17 cellular contexts compared by ENCODE assay signal in the genomic region with DNA sequence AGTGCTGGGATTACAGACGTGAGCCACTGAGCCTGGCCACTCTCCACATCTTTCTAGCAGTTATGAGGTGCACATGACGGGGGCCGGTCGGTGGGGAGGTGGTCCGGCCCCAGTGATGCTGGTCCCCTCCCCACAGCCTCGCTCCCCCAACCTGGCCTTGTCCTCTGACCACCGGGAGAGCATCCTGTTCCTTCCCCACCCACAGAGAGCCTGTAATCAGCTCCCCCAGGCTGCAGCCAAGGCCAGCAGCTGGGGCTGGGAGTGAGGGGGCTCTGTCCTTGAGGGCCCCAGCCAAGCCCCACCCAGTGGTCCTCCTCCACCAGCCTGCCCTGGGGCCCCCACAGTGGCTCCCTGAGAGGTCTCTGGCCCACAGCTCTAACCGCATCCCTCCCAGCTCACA. TPM values are rescaled to one million over a fixed set of nuclear protein-coding genes. Genes with fewer than 3 reads are reported as not detected.
DNase-seq lines count a peak whose midpoint lies in the region; ATAC-seq lines count a peak whose summit lies in the region.
"Had no signal": no experiment of that assay in that cellular context is flagged by ENCODE, and none has a peak within 500 bp of the region (broad histone marks: within the 10 kb centered on the region; RNA-seq: fewer than 3 reads in every experiment).

No MANE protein-coding gene starts in this region.

- no peak overlapping the region for H3K4me3 Mint-ChIP-seq in activated T-cell treated with anti-CD3 and anti-CD28 coated beads, Interleukin-2, amount 50 U/mL, for 72 hours
- no peak overlapping the region for H3K4me3 Mint-ChIP-seq in effector memory CD8-positive, alpha-beta T cell
- no peak overlapping the region for H3K4me3 Mint-ChIP-seq in stimulated activated memory B cell treated with anti-CD40 and anti-IgM and Interleukin-4, amounts not matched to agents 10 μg/mL and 1 μg/mL and 100 μg/mL, for 72 hours
- H3K4me3 Mint-ChIP-seq: HFFc6 had no signal

- H3K4me1 Mint-ChIP-seq in activated T-cell treated with anti-CD3 and anti-CD28 coated beads, Interleukin-2, amount 50 U/mL, for 72 hours (ENCODE audit: low read depth), result no peaks in the 10 kb centered on the region
- peaks cover 4 to 5% of the 10 kb centered on the region in 2 donors for H3K4me1 Mint-ChIP-seq in effector memory CD8-positive, alpha-beta T cell (ENCODE audit: low read depth in 2 of 2)
- H3K4me1 Mint-ChIP-seq in stimulated activated memory B cell treated with anti-CD40 and anti-IgM and Interleukin-4, amounts not matched to agents 10 μg/mL and 1 μg/mL and 100 μg/mL, for 72 hours, result no peaks in the 10 kb centered on the region

- no peak for DNase-seq in activated T-cell treated with anti-CD3 and anti-CD28 coated beads, Interleukin-2, amount 50 U/mL, for 72 hours
- no peak for DNase-seq in activated T-cell treated with anti-CD3 and anti-CD28 coated beads, Interleukin-2, amount 50 U/mL, for 1 hour
- DNase-seq in H7 (peak; percentile 55), Ammon's horn (ENCODE audit: low spot score) (no peak)
- DNase-seq in effector memory CD8-positive, alpha-beta T cell, result no peak
- DNase-seq: CD4-positive, CD25-positive, alpha-beta regulatory T cell; DMS79 treated with DMSO at 0.1 percent for 48 hours; HFFc6; IMR-90; Kasumi-1; NCI-H1105 treated with DMSO at 0.1 percent for 48 hours; NCI-H187; NCI-H446; PC-9 had no signal

- H3K4me3 ChIP-seq in H7 (ENCODE audit: insufficient read depth, low read depth, low read length), result no peak overlapping the region
- H3K4me3 ChIP-seq: A549, PC-9 had no signal

- H3K27me3 Mint-ChIP-seq in activated T-cell treated with anti-CD3 and anti-CD28 coated beads, Interleukin-2, amount 50 U/mL, for 72 hours (ENCODE audit: low read depth), result no peaks in the 10 kb centered on the region
- no peaks in the 10 kb centered on the region for H3K27me3 Mint-ChIP-seq in effector memory CD8-positive, alpha-beta T cell
- H3K27me3 Mint-ChIP-seq in stimulated activated memory B cell treated with anti-CD40 and anti-IgM and Interleukin-4, amounts not matched to agents 10 μg/mL and 1 μg/mL and 100 μg/mL, for 72 hours, result no peaks in the 10 kb centered on the region
- H3K27me3 Mint-ChIP-seq: CD4-positive, CD25-positive, alpha-beta regulatory T cell had no signal

- peaks cover 7 to 23% of the 10 kb centered on the region in 2 donors for H3K36me3 Mint-ChIP-seq in activated T-cell treated with anti-CD3 and anti-CD28 coated beads, Interleukin-2, amount 50 U/mL, for 72 hours (ENCODE audit: insufficient read depth in 2 of 2)
- H3K36me3 Mint-ChIP-seq in effector memory CD8-positive, alpha-beta T cell (ENCODE audit: insufficient read depth), result peaks cover 35% of the 10 kb centered on the region
- peaks cover 26% of the 10 kb centered on the region for H3K36me3 Mint-ChIP-seq in stimulated activated memory B cell treated with anti-CD40 and anti-IgM and Interleukin-4, amounts not matched to agents 10 μg/mL and 1 μg/mL and 100 μg/mL, for 72 hours

- ATAC-seq in activated T-cell treated with anti-CD3 and anti-CD28 coated beads, Interleukin-2, amount 50 U/mL, for 72 hours (replicated peaks in 1 of 2), result no peak
- no peak for ATAC-seq in effector memory CD8-positive, alpha-beta T cell (replicated peaks)
- peak; percentile 40 for ATAC-seq in stimulated activated memory B cell treated with anti-CD40 and anti-IgM and Interleukin-4, amounts not matched to agents 10 μg/mL and 1 μg/mL and 100 μg/mL, for 72 hours
- no peak for ATAC-seq in HG02973 (IDR thresholded peaks at IDR 0.05; ENCODE audit: unreplicated experiment)
- ATAC-seq: A549 had no signal

- no peaks in the 10 kb centered on the region for H3K9me3 Mint-ChIP-seq in activated T-cell treated with anti-CD3 and anti-CD28 coated beads, Interleukin-2, amount 50 U/mL, for 72 hours
- H3K9me3 Mint-ChIP-seq in effector memory CD8-positive, alpha-beta T cell, result no peaks in the 10 kb centered on the region
- H3K9me3 Mint-ChIP-seq in stimulated activated memory B cell treated with anti-CD40 and anti-IgM and Interleukin-4, amounts not matched to agents 10 μg/mL and 1 μg/mL and 100 μg/mL, for 72 hours, result no peaks in the 10 kb centered on the region
- H3K9me3 Mint-ChIP-seq: HFFc6 had no signal

- no peaks in the 10 kb centered on the region for H3K27me3 ChIP-seq in H7 (ENCODE audit: control insufficient read depth, insufficient read depth, low read length)

- no peaks in the 10 kb centered on the region; the same call in 1 of the 2 replicates for H3K36me3 ChIP-seq in H7 (replicated peaks; ENCODE audit: control insufficient read depth, insufficient read depth, low read length)

- peak overlapping the region; percentile 4 for H3K27ac Mint-ChIP-seq in activated T-cell treated with anti-CD3 and anti-CD28 coated beads, Interleukin-2, amount 50 U/mL, for 72 hours
- H3K27ac Mint-ChIP-seq in effector memory CD8-positive, alpha-beta T cell, result peak overlapping the region; percentile 41 to 88
- H3K27ac Mint-ChIP-seq in stimulated activated memory B cell treated with anti-CD40 and anti-IgM and Interleukin-4, amounts not matched to agents 10 μg/mL and 1 μg/mL and 100 μg/mL, for 72 hours, result peak overlapping the region; percentile 19
- H3K27ac Mint-ChIP-seq: CD4-positive, CD25-positive, alpha-beta regulatory T cell; HFFc6 had no signal

RNA-seq across cellular contexts. Expression of a gene that starts 3.0 kb away (rescaled TPM):
- 10 to 100 TPM in 1 of 2 donors, 1 to 10 TPM in 1; 6.8 to 12.5 TPM for total RNA-seq in activated T-cell treated with anti-CD3 and anti-CD28 coated beads, Interleukin-2, amount 50 U/mL, for 72 hours
- total RNA-seq in H7 (2014; rRNA removed; shearing (Covaris generic)), result 0.33 TPM in 1 of 2 replicates, not detected in the other
- total RNA-seq: HFFc6, IMR-90 had no signal

RNA-seq across cellular contexts. Expression of a gene that starts 23.4 kb away (rescaled TPM):
- 100 to 1,000 TPM; 235 to 247 TPM for total RNA-seq in activated T-cell treated with anti-CD3 and anti-CD28 coated beads, Interleukin-2, amount 50 U/mL, for 72 hours
- total RNA-seq in H7 (2014; rRNA removed; shearing (Covaris generic)), result 2.5 and 2.7 TPM in 2 replicates

RNA-seq across cellular contexts. Expression of a gene that starts 29.4 kb away (rescaled TPM):
- total RNA-seq in activated T-cell treated with anti-CD3 and anti-CD28 coated beads, Interleukin-2, amount 50 U/mL, for 72 hours, result under 1 TPM in 1 of 2 donors, not detected in 1; 0.36 TPM
- 0.73 and 1.7 TPM in 2 replicates for total RNA-seq in H7 (2014; rRNA removed; shearing (Covaris generic))
- total RNA-seq: HFFc6, IMR-90 had no signal

RNA-seq across cellular contexts. Expression of a gene that starts 35.4 kb away (rescaled TPM):
- 1,000 to 10,000 TPM; 2,983 to 3,463 TPM for total RNA-seq in activated T-cell treated with anti-CD3 and anti-CD28 coated beads, Interleukin-2, amount 50 U/mL, for 72 hours
- total RNA-seq in H7 (2014; rRNA removed; shearing (Covaris generic)), result 2,178 and 2,213 TPM in 2 replicates

RNA-seq across cellular contexts. Expression of a gene that starts 47.4 kb away (rescaled TPM):
- total RNA-seq in activated T-cell treated with anti-CD3 and anti-CD28 coated beads, Interleukin-2, amount 50 U/mL, for 72 hours, result 1 to 10 TPM; 2.0 to 3.3 TPM
- 1.5 and 1.6 TPM in 2 replicates for total RNA-seq in H7 (2014; rRNA removed; shearing (Covaris generic))
- total RNA-seq: HFFc6, IMR-90, PC-9 had no signal

Comparison
In these comparisons a context has a peak if more than half of its experiments do, and no peak if none do; other contexts are left out.
1. H3K27ac Mint-ChIP-seq: peak in every context shown above with its lines; median percentile 64 in effector memory CD8-positive, alpha-beta T cell; 19 in stimulated activated memory B cell treated with anti-CD40 and anti-IgM and Interleukin-4, amounts not matched to agents 10 μg/mL and 1 μg/mL and 100 μg/mL, for 72 hours; 4 in activated T-cell treated with anti-CD3 and anti-CD28 coated beads, Interleukin-2, amount 50 U/mL, for 72 hours.
2. RNA of a gene that starts 23.4 kb away (total RNA-seq): 235 to 247 TPM in activated T-cell treated with anti-CD3 and anti-CD28 coated beads, Interleukin-2, amount 50 U/mL, for 72 hours; 2.5 to 2.7 TPM in H7; every median in the first group is over 10 times any median in the second.